1 cellular context compared by ENCODE assay signal in the genomic region with DNA sequence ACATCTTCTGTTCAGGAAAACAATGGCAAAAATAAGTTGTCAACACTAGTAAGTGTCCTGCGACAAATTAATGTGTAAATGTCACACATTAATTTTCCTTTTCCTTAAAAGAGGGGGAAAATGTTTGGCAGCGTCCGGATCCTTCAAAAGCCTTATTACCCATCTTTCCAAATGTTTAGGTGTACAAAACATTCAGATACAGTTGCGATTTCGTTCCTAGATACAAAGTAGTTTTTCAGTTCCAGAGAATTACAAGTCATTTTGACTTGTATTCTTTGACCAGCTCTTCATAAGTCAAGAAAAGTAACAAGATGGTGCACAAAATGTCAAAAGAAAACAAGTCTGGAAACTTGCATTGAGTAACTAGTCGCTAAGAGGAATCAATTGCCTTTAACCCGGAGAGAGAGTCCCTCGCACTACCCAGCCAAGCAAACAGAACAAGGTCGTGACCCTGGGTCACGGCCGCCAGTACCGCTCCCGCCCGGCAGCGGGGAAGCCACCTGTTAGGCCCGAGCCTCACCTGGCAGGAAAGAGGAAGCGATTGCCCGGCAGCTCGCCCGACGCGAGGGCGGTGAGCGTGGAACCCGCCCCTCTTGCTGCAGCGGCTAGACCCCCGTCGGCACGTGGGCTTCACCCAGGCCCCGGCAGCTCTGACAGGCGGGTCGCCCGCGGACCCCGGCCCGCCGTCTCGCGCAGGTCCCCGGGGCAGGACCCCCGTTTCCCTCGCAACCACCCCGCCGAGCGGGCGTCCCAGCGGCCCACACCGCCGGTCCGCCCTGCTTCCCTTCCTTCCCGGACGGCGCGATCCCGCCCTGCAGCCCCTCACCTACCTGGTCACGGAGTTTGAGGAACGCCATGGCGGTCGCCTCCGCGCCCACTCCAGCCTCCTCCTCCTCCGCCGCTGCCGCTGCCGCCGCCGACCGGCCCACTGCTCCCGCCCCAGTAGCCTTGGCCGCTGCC.
TF ChIP-seq lines count a peak whose summit lies in the region.

No MANE protein-coding gene starts in this region.

TF ChIP-seq in SK-N-SH treated with all-trans-retinoic acid at 6 μM for 48 hours, 23 proteins besides CTCF, POLR2A, EP300 and RAD21 (continued from another document):
- no peak for TF ChIP-seq CSDC2 (CRISPR knock-in tag; IDR thresholded peaks at IDR 0.05)
